In the genomic region with DNA sequence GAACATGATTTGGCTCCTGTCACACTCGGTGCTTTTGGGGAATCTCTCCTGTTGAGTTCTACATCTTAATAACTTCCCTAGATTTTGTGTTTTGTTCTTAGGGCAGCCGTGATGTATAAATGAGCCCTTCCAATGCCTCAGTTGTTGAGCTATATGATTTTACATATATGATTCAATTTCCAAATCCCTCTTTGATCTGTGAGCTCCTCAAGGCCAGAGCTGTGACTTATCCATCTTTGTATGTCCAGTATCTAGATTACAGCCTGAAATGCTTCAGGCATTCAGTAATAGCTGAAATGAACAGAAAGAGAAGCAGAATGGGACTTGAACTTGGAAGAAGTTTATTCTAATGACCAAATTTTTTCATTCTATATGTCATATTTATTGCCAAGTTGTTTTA, we compare ENCODE assay signal across 8 cellular contexts. TPM values are rescaled to one million over a fixed set of nuclear protein-coding genes. Genes with fewer than 3 reads are reported as not detected.
DNase-seq lines count a peak whose midpoint lies in the region; ATAC-seq, FAIRE-seq and TF ChIP-seq lines count a peak whose summit lies in the region.

No MANE protein-coding gene starts in this region.

- TF ChIP-seq POLR2A in breast epithelium (IDR thresholded peaks at IDR 0.05) = no peak

- H3K27me3 ChIP-seq in breast epithelium (no peaks in the 10 kb centered on the region), neutrophil (no peaks in the 10 kb centered on the region)

- no peaks in the 10 kb centered on the region for H3K4me1 ChIP-seq in breast epithelium
- peaks cover 23 to 39% of the 10 kb centered on the region in 2 experiments for H3K4me1 ChIP-seq in neutrophil (ENCODE audit: control insufficient read depth in 1 of 2, insufficient read depth in 1 of 2, low read depth in 1 of 2, low read length in 1 of 2)

- TF ChIP-seq CTCF in breast epithelium (IDR thresholded peaks at IDR 0.05) (no peak), neutrophil (IDR thresholded peaks at IDR 0.05) (no peak)

- intact Hi-C loops in breast epithelium (cut with DNase I; ENCODE audit: low total_unique reads) = no loop called here

- DNase-seq in breast epithelium (ENCODE audit: low spot score in 2 of 2) (no peak), AG20443 (ENCODE audit: low spot score) (no peak), DMS114 treated with DMSO at 0.1 percent for 48 hours (lab: John Stamatoyannopoulos, UW; ENCODE audit: unreplicated experiment) (no peak), frontal cortex (ENCODE audit: low spot score in 2 of 2) (no peak)

- H3K36me3 ChIP-seq in breast epithelium (no peaks in the 10 kb centered on the region), neutrophil (no peaks in the 10 kb centered on the region)

- ATAC-seq in HG03045 (IDR thresholded peaks at IDR 0.05; ENCODE audit: unreplicated experiment) (peak; percentile 29), HG02588 (IDR thresholded peaks at IDR 0.05; ENCODE audit: unreplicated experiment) (no peak)

- H3K9me3 ChIP-seq in breast epithelium = peaks cover 0 to 9% of the 10 kb centered on the region in 2 donors
- no peaks in the 10 kb centered on the region for H3K9me3 ChIP-seq in neutrophil

- no peak for FAIRE-seq in frontal cortex (lab: Jason Lieb, UNC)

- peak overlapping the region; percentile 35; the same call in 1 of the 2 replicates for H3K4me3 ChIP-seq in GM08714 (ENCODE audit: low read length)
- H3K4me3 ChIP-seq in breast epithelium = peak overlapping the region; percentile 25 to 65 (median 46)
- peak overlapping the region; percentile 52 to 57 for H3K4me3 ChIP-seq in neutrophil (ENCODE audit: low read depth in 1 of 2, low read length in 1 of 2)

- H3K27ac ChIP-seq in breast epithelium (peak overlapping the region; percentile 50 to 56), neutrophil (peak overlapping the region; percentile 50)

RNA-seq across cellular contexts. Expression of a gene that starts 26.6 kb away (rescaled TPM):
- total RNA-seq in breast epithelium (10 to 100 TPM; 63.5 to 69.5 (median 64.2) TPM), frontal cortex (130 TPM)

RNA-seq across cellular contexts. Expression of a gene that starts 26.8 kb away (rescaled TPM):
- total RNA-seq in breast epithelium = 10 to 100 TPM; 15.4 to 26.3 (median 16.5) TPM
- total RNA-seq in frontal cortex = 35.1 TPM
